1 cellular context compared by ENCODE assay signal in the genomic region with DNA sequence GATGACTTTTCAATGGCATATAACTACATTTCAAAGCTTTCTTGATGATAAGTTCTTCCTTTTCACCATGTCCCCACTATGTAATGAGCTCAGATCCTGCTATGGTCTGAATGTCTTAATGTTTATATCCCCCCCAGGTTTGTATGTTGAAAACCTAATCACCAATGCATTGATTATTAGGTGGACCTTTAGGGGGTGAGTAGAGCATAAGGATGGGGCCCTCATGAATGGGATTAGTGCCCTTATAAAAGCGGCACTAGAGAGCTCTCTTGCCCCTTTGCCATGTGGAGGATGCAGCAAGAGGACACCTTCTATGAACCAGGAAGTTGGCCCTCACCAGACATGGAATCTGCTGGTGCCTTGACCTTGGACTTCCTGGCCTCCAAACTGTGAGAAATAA.
TF ChIP-seq lines count a peak whose summit lies in the region.

No MANE protein-coding gene starts in this region.

TF ChIP-seq in HepG2, 621 proteins besides CTCF, POLR2A, EP300 and RAD21:
- TF ChIP-seq RBM22 (optimal IDR thresholded peaks at IDR 0.05; ENCODE audit: low read length) (peak; percentile 56), ZNF264 (CRISPR knock-in tag; IDR thresholded peaks at IDR 0.05) (peak; percentile 99), NFKBIZ (CRISPR knock-in tag; IDR thresholded peaks at IDR 0.05) (no peak)
